Comparison of ENCODE assay signal across 3 cellular contexts in genomic region chr3:3693593-3693992, GRCh38.
"Had no signal": no experiment of that assay in that cellular context is flagged by ENCODE, and none has a peak within 500 bp of the region (broad histone marks: within the 10 kb centered on the region; RNA-seq: fewer than 3 reads in every experiment).

No MANE protein-coding gene starts in this region.

- ATAC-seq: GM12878 had no signal

- H3K4me3 ChIP-seq: GM12878 had no signal

- DNase-seq: GDM1, GF-D8 had no signal
